9 cellular contexts compared by ENCODE assay signal in the genomic region with DNA sequence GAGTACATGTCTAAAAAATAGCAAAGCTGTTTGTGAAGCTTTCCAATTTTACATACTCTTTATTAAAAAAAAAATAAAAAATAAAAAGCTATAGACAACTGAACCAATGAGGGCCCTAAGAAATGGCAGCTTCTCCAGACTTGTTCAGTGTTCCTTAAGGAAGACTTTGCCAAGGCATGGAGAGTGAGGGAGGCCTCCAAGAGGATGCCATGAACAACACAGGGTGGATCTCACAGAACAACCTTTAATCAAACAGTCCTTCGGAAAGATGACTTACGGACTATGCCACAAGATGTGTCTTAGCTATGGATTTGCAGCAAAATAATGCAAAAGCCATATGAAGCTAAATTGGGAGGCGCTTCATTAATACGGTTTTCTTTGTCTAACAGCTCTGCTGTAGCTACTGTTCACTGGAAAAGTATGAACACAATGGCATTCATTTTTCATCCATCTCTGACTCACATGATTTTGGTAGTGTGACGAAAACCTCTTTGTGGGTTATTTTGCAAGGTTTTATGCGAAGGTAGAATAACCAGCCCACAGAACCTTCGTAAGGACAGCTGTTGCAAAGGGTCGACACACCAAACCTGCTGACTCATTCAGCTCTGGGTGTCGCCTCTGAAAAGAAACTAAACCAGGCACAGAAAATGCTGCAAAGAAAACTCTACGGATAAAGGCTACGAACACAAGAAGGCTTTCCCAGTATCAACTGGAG. TPM values are rescaled to one million over a fixed set of nuclear protein-coding genes. Genes with fewer than 3 reads are reported as not detected.
DNase-seq lines count a peak whose midpoint lies in the region; ATAC-seq, FAIRE-seq and TF ChIP-seq lines count a peak whose summit lies in the region.
"Had no signal": no experiment of that assay in that cellular context is flagged by ENCODE, and none has a peak within 500 bp of the region (broad histone marks: within the 10 kb centered on the region; RNA-seq: fewer than 3 reads in every experiment).

No MANE protein-coding gene starts in this region.

- no peaks in the 10 kb centered on the region for H3K9me3 ChIP-seq in keratinocyte (ENCODE audit: control insufficient read depth, low read depth, low read length)
- no peaks in the 10 kb centered on the region for H3K9me3 ChIP-seq in kidney (ENCODE audit: control insufficient read depth in 1 of 2, low read length in 2 of 2)

- peaks cover 17 to 33% of the 10 kb centered on the region in 2 experiments for H3K36me3 ChIP-seq in keratinocyte (ENCODE audit: control insufficient read depth in 2 of 2, extremely low read depth in 1 of 2, insufficient read depth in 2 of 2, low read length in 2 of 2)
- no peaks in the 10 kb centered on the region for H3K36me3 ChIP-seq in kidney (ENCODE audit: control insufficient read depth in 1 of 2, insufficient read depth in 2 of 2, low read length in 2 of 2)

- peak; percentile 31 for DNase-seq in GM03348 (ENCODE audit: low spot score)
- DNase-seq in SKM-1 (lab: John Stamatoyannopoulos, UW; ENCODE audit: unreplicated experiment) = peak; percentile 6
- DNase-seq in keratinocyte (ENCODE audit: low read depth, low spot score) = peak; percentile 71
- DNase-seq in cerebellar cortex (ENCODE audit: low spot score) = no peak
- no peak for DNase-seq in kidney
- DNase-seq in activated naive CD4-positive, alpha-beta T cell (lab: John Stamatoyannopoulos, UW) = no peak
- DNase-seq in NCI-H69 (lab: John Stamatoyannopoulos, UW) = no peak

- H2AFZ ChIP-seq in keratinocyte (ENCODE audit: control insufficient read depth, low read length) = no peak overlapping the region

- H3K4me2 ChIP-seq in keratinocyte (ENCODE audit: control insufficient read depth, extremely low read depth, insufficient read depth, low read depth, low read length) = peak overlapping the region; percentile 69

- intact Hi-C loops in kidney (cut with DNase I) = no loop called here

- H3K9ac ChIP-seq in keratinocyte (ENCODE audit: control insufficient read depth, extremely low read depth, insufficient read depth, low read length) = peak overlapping the region; percentile 45
- no peak overlapping the region for H3K9ac ChIP-seq in kidney (ENCODE audit: low read length in 2 of 2)

- no peak for TF ChIP-seq CTCF in keratinocyte (optimal IDR thresholded peaks at IDR 0.05 in 1 of 3, IDR thresholded peaks at IDR 0.05 in 1 of 3, conservative IDR thresholded peaks at IDR 0.05 in 1 of 3; ENCODE audit: extremely low read depth in 1 of 3, insufficient read depth in 2 of 3, low read length in 3 of 3)
- no peak for TF ChIP-seq CTCF in kidney (IDR thresholded peaks at IDR 0.05; ENCODE audit: borderline replicate concordance, extremely low read depth, insufficient read depth)

- H3K4me3 ChIP-seq in keratinocyte (ENCODE audit: control insufficient read depth in 2 of 3, extremely low read depth in 1 of 3, insufficient read depth in 2 of 3, low read depth in 1 of 3, low read length in 3 of 3) (peak overlapping the region in 2 of 3 experiments; percentile 24 to 30), kidney (ENCODE audit: low read length in 2 of 2) (no peak overlapping the region)

- no peaks in the 10 kb centered on the region for H4K20me1 ChIP-seq in keratinocyte (ENCODE audit: control insufficient read depth, extremely low read depth, insufficient read depth, low read length)

- H3K27ac ChIP-seq in keratinocyte (ENCODE audit: control insufficient read depth, insufficient read depth, low read length) (peak overlapping the region; percentile 78), kidney (ENCODE audit: low read depth in 2 of 2, low read length in 2 of 2) (no peak overlapping the region)

- peaks cover 28% of the 10 kb centered on the region for H3K4me1 ChIP-seq in keratinocyte (ENCODE audit: control insufficient read depth, extremely low read depth, insufficient read depth, low read length)
- no peaks in the 10 kb centered on the region for H3K4me1 ChIP-seq in kidney (ENCODE audit: control insufficient read depth in 1 of 2, insufficient read depth in 1 of 2, low read depth in 1 of 2, low read length in 2 of 2)

- FAIRE-seq in keratinocyte (lab: Jason Lieb, UNC) (peak; percentile 95), kidney (lab: Jason Lieb, UNC) (no peak)
- FAIRE-seq: endometrium had no signal

- no peaks in the 10 kb centered on the region for H3K27me3 ChIP-seq in keratinocyte (ENCODE audit: control insufficient read depth, extremely low read depth, insufficient read depth, low read length)

- peaks cover 95% of the 10 kb centered on the region for H3K79me2 ChIP-seq in keratinocyte (ENCODE audit: control insufficient read depth, insufficient read depth, low read length)

- ATAC-seq in HG02759 (IDR thresholded peaks at IDR 0.05; ENCODE audit: unreplicated experiment) = peak; percentile 94

- dilution Hi-C loops in keratinocyte (cut with MboI; ENCODE audit: extremely low pct_ligation_motif_present, low sequenced_read_pairs) = no loop called here

- peaks cover 3% of the 10 kb centered on the region for H3K9me1 ChIP-seq in keratinocyte (ENCODE audit: control insufficient read depth, extremely low read depth, insufficient read depth, low read length)

RNA-seq across cellular contexts. Expression of a gene that starts 27.7 kb away (rescaled TPM):
- 29.4 to 68.0 TPM (median 38.9 TPM) in 3 replicates for polyA plus RNA-seq in keratinocyte
- 15.9 TPM for polyA plus RNA-seq in keratinocyte (2011; ENCODE audit: low read depth)
- 29.4 and 32.8 TPM in 2 replicates for polyA plus RNA-seq in keratinocyte (2011; cell fraction: cytosol; rRNA removed)
- polyA plus RNA-seq in keratinocyte (2011; cell fraction: nucleus; rRNA removed) = 74.1 and 79.8 TPM in 2 replicates
- polyA plus RNA-seq in keratinocyte (2012; ENCODE audit: low replicate concordance) = 23.1 and 66.7 TPM in 2 replicates
- 49.3 to 103 TPM (median 57.1 TPM) in 3 replicates for polyA minus RNA-seq in keratinocyte
- 43.4 TPM for polyA minus RNA-seq in keratinocyte (2011; cell fraction: cytosol; rRNA and poly(A)+ RNA removed)
- 64.7 and 91.4 TPM in 2 replicates for polyA minus RNA-seq in keratinocyte (2011; cell fraction: nucleus; rRNA and poly(A)+ RNA removed)
- 32.8 TPM for total RNA-seq in kidney
- polyA plus RNA-seq in kidney (ENCODE audit: insufficient read depth, low read depth, low replicate concordance) = 12.7 TPM

Comparison
In these comparisons a context has a peak if more than half of its experiments do, and no peak if none do; other contexts are left out.
1. DNase-seq: peak in GM03348 (single experiment), SKM-1 (single experiment) and keratinocyte (single experiment); none in cerebellar cortex (single experiment), kidney (single experiment), activated naive CD4-positive, alpha-beta T cell (0 of 4) and NCI-H69 (single experiment).
2. H3K4me3 ChIP-seq: peak in keratinocyte (2 of 3); none in kidney (0 of 2).